Comparison of ENCODE assay signal across 1 cellular context in the genomic region with DNA sequence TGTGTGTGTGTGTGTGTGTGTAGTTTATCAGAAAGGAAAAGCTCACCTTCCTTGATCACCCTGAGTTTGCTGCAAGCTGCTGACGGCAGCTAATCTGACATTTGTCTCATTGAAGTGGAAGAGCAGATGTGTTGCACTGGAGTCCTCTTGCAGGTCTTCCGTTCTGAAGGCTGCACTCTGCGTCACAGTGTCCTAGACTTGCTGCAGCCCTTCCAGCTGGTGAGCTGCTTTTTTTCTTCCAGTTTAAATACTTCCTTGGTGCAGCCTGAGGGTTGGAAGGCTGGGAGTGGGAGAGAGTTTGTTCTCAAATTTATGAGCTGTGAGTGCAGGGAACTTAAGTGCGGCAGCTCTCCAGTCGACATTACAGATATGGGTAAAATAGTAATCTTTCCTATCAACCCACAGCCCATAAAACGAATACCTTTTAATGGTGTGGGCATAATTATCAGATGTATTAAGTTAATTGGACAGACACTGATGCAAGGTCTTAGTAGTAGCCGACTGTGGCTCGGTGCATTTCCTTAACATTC.
TF ChIP-seq lines count a peak whose summit lies in the region.

No MANE protein-coding gene starts in this region.

TF ChIP-seq in IMR-90, 13 proteins besides CTCF, POLR2A, EP300 and RAD21:
- TF ChIP-seq ELK1 (IDR thresholded peaks at IDR 0.05; ENCODE audit: borderline replicate concordance, low read depth, low read length): no peak
- no peak for TF ChIP-seq BHLHE40 (IDR thresholded peaks at IDR 0.05; ENCODE audit: low read depth, low read length)
- TF ChIP-seq FOS (IDR thresholded peaks at IDR 0.05; ENCODE audit: low read depth, low read length): no peak
- no peak for TF ChIP-seq CHD1 (IDR thresholded peaks at IDR 0.05; ENCODE audit: low read depth, low read length)
- TF ChIP-seq SMC3 (IDR thresholded peaks at IDR 0.05; ENCODE audit: low read depth, low read length): no peak
- TF ChIP-seq NFE2L2 (IDR thresholded peaks at IDR 0.05; ENCODE audit: low read depth, low read length): no peak
- TF ChIP-seq RFX5 (IDR thresholded peaks at IDR 0.05; ENCODE audit: low read depth, low read length): no peak
- no peak for TF ChIP-seq MAZ (IDR thresholded peaks at IDR 0.05; ENCODE audit: borderline replicate concordance, low read depth, low read length)
- TF ChIP-seq CEBPB (IDR thresholded peaks at IDR 0.05; ENCODE audit: low read depth, low read length): no peak
- TF ChIP-seq RCOR1 (IDR thresholded peaks at IDR 0.05; ENCODE audit: insufficient replicate concordance, low read length): no peak
- TF ChIP-seq MXI1 (IDR thresholded peaks at IDR 0.05; ENCODE audit: borderline replicate concordance, low read depth, low read length): no peak
- no peak for TF ChIP-seq MAFK (IDR thresholded peaks at IDR 0.05; ENCODE audit: low read depth, low read length)
- TF ChIP-seq, protein P1, sequence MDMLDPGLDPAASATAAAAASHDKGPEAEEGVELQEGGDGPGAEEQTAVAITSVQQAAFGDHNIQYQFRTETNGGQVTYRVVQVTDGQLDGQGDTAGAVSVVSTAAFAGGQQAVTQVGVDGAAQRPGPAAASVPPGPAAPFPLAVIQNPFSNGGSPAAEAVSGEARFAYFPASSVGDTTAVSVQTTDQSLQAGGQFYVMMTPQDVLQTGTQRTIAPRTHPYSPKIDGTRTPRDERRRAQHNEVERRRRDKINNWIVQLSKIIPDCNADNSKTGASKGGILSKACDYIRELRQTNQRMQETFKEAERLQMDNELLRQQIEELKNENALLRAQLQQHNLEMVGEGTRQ (IDR thresholded peaks at IDR 0.05; ENCODE audit: low read depth, low read length): no peak
